Comparison of ENCODE assay signal across 33 cellular contexts in the genomic region with DNA sequence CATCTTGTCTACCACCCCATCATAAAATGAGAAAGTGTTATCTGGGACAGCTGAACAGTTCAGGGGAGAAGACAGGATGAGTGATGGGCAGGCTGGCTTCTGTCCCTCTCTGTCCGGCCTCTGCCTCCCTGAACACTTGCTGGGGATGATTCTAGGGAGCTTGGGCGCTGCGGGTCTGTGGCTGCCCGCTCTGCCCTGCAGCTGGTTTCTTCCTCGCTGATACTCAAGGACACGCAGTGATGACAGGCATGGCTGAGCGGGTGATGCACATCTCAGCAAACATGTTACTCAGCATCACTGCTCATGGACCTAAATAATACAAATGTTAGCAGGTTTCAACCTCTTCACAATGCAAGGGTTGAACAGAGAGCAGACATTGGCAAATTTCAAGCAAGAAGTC.
"Had no signal": no experiment of that assay in that cellular context is flagged by ENCODE, and none has a peak within 500 bp of the region (broad histone marks: within the 10 kb centered on the region; RNA-seq: fewer than 3 reads in every experiment).

No MANE protein-coding gene starts in this region.

- H3K27ac ChIP-seq: adrenal gland, cardiac muscle cell, VCaP had no signal

- ATAC-seq: activated CD8-positive, alpha-beta T cell treated with anti-CD3 and anti-CD28 coated beads for 36 hours; activated naive CD4-positive, alpha-beta T cell treated with anti-CD3 and anti-CD28 coated beads, Interleukin-2, amount 50 U/mL, for 72 hours; activated T-cell treated with anti-CD3 and anti-CD28 coated beads, Interleukin-2, amount 50 U/mL, for 4 hours; activated T-cell treated with anti-CD3 and anti-CD28 coated beads, Interleukin-2, amount 50 U/mL, for 72 hours; activated T-helper 17 cell treated with anti-CD3 and anti-CD28 coated beads, Interleukin-2, amount 50 U/mL, for 72 hours; T-cell; T-helper 17 cell had no signal

- FAIRE-seq: astrocyte, bronchial epithelial cell, TTC549 had no signal

- H3K27me3 ChIP-seq: adrenal gland, cardiac muscle cell had no signal

- H3K4me3 ChIP-seq: adrenal gland, cardiac muscle cell had no signal

- H3K9me3 ChIP-seq: adrenal gland had no signal

- DNase-seq: activated B cell treated with CpG ODN at 0.5 μM for 24 hours; activated CD4-positive, alpha-beta memory T cell treated with anti-CD3 and anti-CD28 coated beads for 36 hours; activated CD4-positive, alpha-beta T cell treated with anti-CD3 and anti-CD28 coated beads for 4 hours; activated CD4-positive, alpha-beta T cell treated with anti-CD3 and anti-CD28 coated beads, Interleukin-2, amount 10 ng/mL, durations not matched to agents 24 days and 14 days; activated CD4-positive, alpha-beta T cell treated with anti-CD3 and anti-CD28 coated beads, Interleukin-2, amount 50 U/mL, for 1 hour; activated CD4-positive, alpha-beta T cell treated with anti-CD3 and anti-CD28 coated beads, Interleukin-2, amount 50 U/mL, for 4 hours; activated CD4-positive, CD25-positive, alpha-beta regulatory T cell treated with anti-CD3 and anti-CD28 coated beads, Interleukin-2, amount 50 U/mL, for 72 hours; activated CD8-positive, alpha-beta memory T cell treated with anti-CD3 and anti-CD28 coated beads, Interleukin-2, amount 50 U/mL, for 4 hours; activated CD8-positive, alpha-beta T cell treated with anti-CD3 and anti-CD28 coated beads for 36 hours; activated effector memory CD4-positive, alpha-beta T cell treated with anti-CD3 and anti-CD28 coated beads, Interleukin-2, amount 50 U/mL, for 16 hours; activated gamma-delta T cell treated with Interleukin-2 at 50 U/mL for 16 hours; activated naive CD4-positive, alpha-beta T cell; activated naive CD4-positive, alpha-beta T cell treated with anti-CD3 and anti-CD28 coated beads for 36 hours; activated naive CD4-positive, alpha-beta T cell treated with anti-CD3 and anti-CD28 coated beads, Interleukin-2, amount 50 U/mL, for 16 hours; activated naive CD8-positive, alpha-beta T cell treated with anti-CD3 and anti-CD28 coated beads for 36 hours; activated T-cell treated with anti-CD3 and anti-CD28 coated beads for 4 hours; activated T-cell treated with anti-CD3 and anti-CD28 coated beads, Interleukin-2, amount 50 U/mL, for 1 hour; activated T-cell treated with anti-CD3 and anti-CD28 coated beads, Interleukin-2, amount 50 U/mL, for 4 hours; activated T-cell treated with anti-CD3 and anti-CD28 coated beads, Interleukin-2, amount 50 U/mL, for 72 hours; amniotic stem cell; aorta; caudate nucleus; cerebellar nuclear complex; T-cell; T-helper 17 cell had no signal

- H3K4me1 ChIP-seq: adrenal gland had no signal

- H3K36me3 ChIP-seq: adrenal gland, cardiac muscle cell had no signal
